In the genomic region with DNA sequence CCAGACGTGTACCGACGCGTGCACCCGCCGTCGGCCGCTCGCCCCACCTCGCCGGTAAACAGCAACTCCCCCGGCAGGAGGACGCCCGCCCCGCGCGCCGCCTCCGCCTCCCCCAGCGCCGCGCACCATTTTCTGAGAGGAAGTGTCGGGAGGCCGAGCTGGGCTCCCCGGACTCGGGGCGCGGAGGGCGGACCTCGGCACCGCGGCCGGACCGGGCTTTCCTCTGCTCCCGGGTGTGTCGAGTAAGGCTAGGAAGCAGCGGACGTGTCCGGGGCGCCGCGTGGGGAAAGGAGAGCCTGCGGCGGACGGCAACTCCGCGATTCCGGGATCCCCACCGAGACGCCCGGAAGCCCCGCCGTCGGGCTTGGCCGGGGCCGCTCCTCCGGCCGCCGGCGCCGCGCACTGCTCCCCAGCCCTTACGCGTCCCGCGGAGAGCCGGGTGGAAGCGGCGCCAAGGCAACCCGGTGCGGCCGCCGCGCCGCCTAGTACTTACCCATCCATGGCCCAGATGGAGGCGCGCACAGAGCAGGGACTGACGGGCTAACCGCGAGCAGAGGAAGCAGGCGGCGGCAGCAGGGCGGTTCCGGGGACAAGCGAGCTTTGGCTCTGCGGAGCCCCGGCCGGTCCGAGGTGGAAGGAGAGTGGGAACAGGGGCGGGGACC, we compare ENCODE assay signal across 8 cellular contexts. TPM values are rescaled to one million over a fixed set of nuclear protein-coding genes. Genes with fewer than 3 reads are reported as not detected.
DNase-seq lines count a peak whose midpoint lies in the region; ATAC-seq and TF ChIP-seq lines count a peak whose summit lies in the region.

TSS of gene PTBP3 (minus strand) at position 643 of the 662 bp plus-strand sequence. CDS start 35,754 bp downstream, outside the sequence.

- WGBS in lower leg skin, 2 donors, result 0 to 1% methylated on average over 26 to 45 of the region's 90 CpGs

- DNase-seq in A172 (ENCODE audit: low spot score) (peak; percentile 34), NCI-H2227 (lab: John Stamatoyannopoulos, UW; ENCODE audit: unreplicated experiment) (peak; percentile 81), dermis blood vessel endothelial cell (peak; percentile 84), lower leg skin (ENCODE audit: low spot score in 2 of 2) (peak; percentile 77 to 96)
- peak; percentile 68 for DNase-seq in activated CD4-positive, alpha-beta T cell treated with anti-CD3 and anti-CD28 coated beads, Interleukin-2, amount 50 U/mL, for 4 hours
- DNase-seq in stimulated activated CD4-positive, alpha-beta T cell treated with anti-CD3 and anti-CD28 coated beads, TNF-alpha, amount 100 ng/mL, for 1 hour (ENCODE audit: low read depth in 3 of 3, low spot score in 1 of 3), result peak; percentile 37 to 64 (median 56)

- TF ChIP-seq POLR2A in lower leg skin (IDR thresholded peaks at IDR 0.05), result peak in 1 of 2 donors; percentile 54

- H3K4me3 ChIP-seq in lower leg skin (ENCODE audit: low read depth, poor library complexity, severe bottlenecking), result peak within 1 kb of the TSS; percentile 98

- no peak for TF ChIP-seq CTCF in lower leg skin (IDR thresholded peaks at IDR 0.05)

- peak; percentile 36 for ATAC-seq in GM18519 (IDR thresholded peaks at IDR 0.05; ENCODE audit: low FRiP score, unreplicated experiment)
- peak; percentile 62 for ATAC-seq in HG03045 (IDR thresholded peaks at IDR 0.05; ENCODE audit: unreplicated experiment)

- intact Hi-C loops in lower leg skin (cut with DNase I; ENCODE audit: low total_unique reads), result no loop called here

RNA-seq across cellular contexts. Expression of gene PTBP3, which starts in this region (rescaled TPM):
- 24.4 and 26.2 TPM in 2 replicates for total RNA-seq in A172 (2014; rRNA removed; shearing (Covaris generic))
- total RNA-seq in dermis blood vessel endothelial cell (40.2 and 70.1 TPM in 2 replicates), lower leg skin (100 to 1,000 TPM in 3 of 4 donors, 10 to 100 TPM in 1; 82.5 to 201 (median 156) TPM)

Comparison
In these comparisons a context has a peak if more than half of its experiments do, and no peak if none do; other contexts are left out.
1. Peak in every context shown above with its lines: DNase-seq, ATAC-seq and H3K4me3 ChIP-seq.
2. DNase-seq: peak in every context shown above with its lines; median percentile 86 in lower leg skin; 84 in dermis blood vessel endothelial cell; 81 in NCI-H2227; 68 in activated CD4-positive, alpha-beta T cell treated with anti-CD3 and anti-CD28 coated beads, Interleukin-2, amount 50 U/mL, for 4 hours; 56 in stimulated activated CD4-positive, alpha-beta T cell treated with anti-CD3 and anti-CD28 coated beads, TNF-alpha, amount 100 ng/mL, for 1 hour; 34 in A172.